Comparison of ENCODE assay signal across 26 cellular contexts in genomic region chrX:70754169-70754843, GRCh38.
DNase-seq lines count a peak whose midpoint lies in the region; TF ChIP-seq lines count a peak whose summit lies in the region.
"Had no signal": no experiment of that assay in that cellular context is flagged by ENCODE, and none has a peak within 500 bp of the region (broad histone marks: within the 10 kb centered on the region; RNA-seq: fewer than 3 reads in every experiment).

No MANE protein-coding gene starts in this region.

- intact Hi-C loops in activated naive CD4-positive, alpha-beta T cell treated with anti-CD3 and anti-CD28 coated beads for 36 hours (cut with micrococcal nuclease), result loop anchor here (10.0 kb wide), 2 partner anchors 300 to 310 kb away; partner anchors contain the start of gene SNX12

- H3F3A ChIP-seq in Loucy (ENCODE audit: low read depth), result no peaks in the 10 kb centered on the region

- peaks cover 12% of the 10 kb centered on the region for H3K4me1 Mint-ChIP-seq in activated naive CD4-positive, alpha-beta T cell treated with anti-CD3 and anti-CD28 coated beads for 36 hours (ENCODE audit: low read depth)
- peaks cover 24% of the 10 kb centered on the region for H3K4me1 Mint-ChIP-seq in activated CD4-positive, alpha-beta memory T cell treated with anti-CD3 and anti-CD28 coated beads, Interleukin-2, amount 10 ng/mL, durations not matched to agents 7 days and 5 days
- peaks cover 20% of the 10 kb centered on the region for H3K4me1 Mint-ChIP-seq in stimulated activated naive CD8-positive, alpha-beta T cell treated with anti-CD3 and anti-CD28 coated beads, Interleukin-15, Interleukin-2, amounts not matched to agents 100 ng/mL and 50 ng/mL, for 24 hours (ENCODE audit: low read depth)
- H3K4me1 Mint-ChIP-seq: natural killer cell had no signal

- no peak overlapping the region for H3K27ac Mint-ChIP-seq in activated naive CD4-positive, alpha-beta T cell treated with anti-CD3 and anti-CD28 coated beads for 36 hours
- peak overlapping the region; percentile 58 for H3K27ac Mint-ChIP-seq in activated CD4-positive, alpha-beta memory T cell treated with anti-CD3 and anti-CD28 coated beads, Interleukin-2, amount 10 ng/mL, durations not matched to agents 7 days and 5 days
- H3K27ac Mint-ChIP-seq in stimulated activated naive CD8-positive, alpha-beta T cell treated with anti-CD3 and anti-CD28 coated beads, Interleukin-15, Interleukin-2, amounts not matched to agents 100 ng/mL and 50 ng/mL, for 24 hours, result peak overlapping the region; percentile 58
- H3K27ac Mint-ChIP-seq: activated naive CD8-positive, alpha-beta T cell; HFFc6; natural killer cell had no signal

- peak overlapping the region; percentile 46 for H2AFZ ChIP-seq in Loucy (ENCODE audit: low read length)
- H2AFZ ChIP-seq: PC-9 had no signal

- H3K36me3 ChIP-seq in Loucy (ENCODE audit: insufficient read depth, low read length), result no peaks in the 10 kb centered on the region
- H3K36me3 ChIP-seq: esophagus squamous epithelium, lower lobe of right lung, sigmoid colon had no signal

- in situ Hi-C loops in ACHN (cut with HindIII; ENCODE audit: low pct_ligation_motif_present, low pct_unique_long_range_greater_than_20kb, low sequenced_read_pairs) (no loop called here), GM13976 (cut with MboI; ENCODE audit: low sequenced_read_pairs, unreplicated experiment) (loop anchor here (25.0 kb wide), 1 partner anchor 208 kb away; no protein-coding TSS in a partner anchor)

- H3K9me2 ChIP-seq in Loucy (replicated peaks; ENCODE audit: low read depth, low read length), result no peaks in the 10 kb centered on the region

- H3K9me3 Mint-ChIP-seq in activated naive CD4-positive, alpha-beta T cell treated with anti-CD3 and anti-CD28 coated beads for 36 hours, result peaks cover 7% of the 10 kb centered on the region
- H3K9me3 Mint-ChIP-seq in activated CD4-positive, alpha-beta memory T cell treated with anti-CD3 and anti-CD28 coated beads, Interleukin-2, amount 10 ng/mL, durations not matched to agents 7 days and 5 days, result peaks cover 9% of the 10 kb centered on the region
- no peaks in the 10 kb centered on the region for H3K9me3 Mint-ChIP-seq in stimulated activated naive CD8-positive, alpha-beta T cell treated with anti-CD3 and anti-CD28 coated beads, Interleukin-15, Interleukin-2, amounts not matched to agents 100 ng/mL and 50 ng/mL, for 24 hours
- H3K9me3 Mint-ChIP-seq: HFFc6, natural killer cell had no signal

- H3K4me3 Mint-ChIP-seq in activated naive CD4-positive, alpha-beta T cell treated with anti-CD3 and anti-CD28 coated beads for 36 hours, result no peak overlapping the region
- no peak overlapping the region for H3K4me3 Mint-ChIP-seq in activated CD4-positive, alpha-beta memory T cell treated with anti-CD3 and anti-CD28 coated beads, Interleukin-2, amount 10 ng/mL, durations not matched to agents 7 days and 5 days
- H3K4me3 Mint-ChIP-seq in stimulated activated naive CD8-positive, alpha-beta T cell treated with anti-CD3 and anti-CD28 coated beads, Interleukin-15, Interleukin-2, amounts not matched to agents 100 ng/mL and 50 ng/mL, for 24 hours, result no peak overlapping the region
- H3K4me3 Mint-ChIP-seq: activated T-cell treated with anti-CD3 and anti-CD28 coated beads, Interleukin-2, amount 50 U/mL, for 4 hours; HFFc6; natural killer cell had no signal

- no peaks in the 10 kb centered on the region for H3K27me3 ChIP-seq in Loucy (ENCODE audit: insufficient read depth, low read length, poor library complexity, severe bottlenecking)
- H3K27me3 ChIP-seq: esophagus squamous epithelium, sigmoid colon had no signal

- no peaks in the 10 kb centered on the region for H3K27me3 Mint-ChIP-seq in activated naive CD4-positive, alpha-beta T cell treated with anti-CD3 and anti-CD28 coated beads for 36 hours (ENCODE audit: low read depth)
- H3K27me3 Mint-ChIP-seq in activated CD4-positive, alpha-beta memory T cell treated with anti-CD3 and anti-CD28 coated beads, Interleukin-2, amount 10 ng/mL, durations not matched to agents 7 days and 5 days, result peaks cover 1% of the 10 kb centered on the region
- H3K27me3 Mint-ChIP-seq in stimulated activated naive CD8-positive, alpha-beta T cell treated with anti-CD3 and anti-CD28 coated beads, Interleukin-15, Interleukin-2, amounts not matched to agents 100 ng/mL and 50 ng/mL, for 24 hours, result no peaks in the 10 kb centered on the region

- peak; percentile 17 for DNase-seq in activated naive CD4-positive, alpha-beta T cell treated with anti-CD3 and anti-CD28 coated beads for 36 hours
- DNase-seq in activated naive CD4-positive, alpha-beta T cell (lab: John Stamatoyannopoulos, UW), result no peak
- DNase-seq in activated CD4-positive, alpha-beta memory T cell treated with anti-CD3 and anti-CD28 coated beads, Interleukin-2, amount 10 ng/mL, durations not matched to agents 7 days and 5 days, result peak; percentile 16
- DNase-seq in ACHN (no peak), GM13976 (ENCODE audit: low spot score) (no peak)
- DNase-seq: activated T-cell treated with anti-CD3 and anti-CD28 coated beads, Interleukin-2, amount 50 U/mL, for 4 hours; C1 segment of cervical spinal cord; caudate nucleus; DMS79; esophagus squamous epithelium; foreskin melanocyte; HFFc6; lower lobe of right lung; natural killer cell; NCI-H1105 treated with DMSO at 0.1 percent for 48 hours; NCI-H1930; NCI-H524 treated with DMSO at 0.1 percent for 48 hours; occipital lobe; PC-9; psoas muscle; Right ventricle myocardium superior; sigmoid colon; trophoblast cell had no signal

- H4K20me1 ChIP-seq in Loucy (ENCODE audit: insufficient read depth, low read length, poor library complexity, severe bottlenecking), result no peaks in the 10 kb centered on the region

- peaks cover 3% of the 10 kb centered on the region for H3K36me3 Mint-ChIP-seq in activated naive CD4-positive, alpha-beta T cell treated with anti-CD3 and anti-CD28 coated beads for 36 hours (ENCODE audit: low read depth)
- H3K36me3 Mint-ChIP-seq in activated CD4-positive, alpha-beta memory T cell treated with anti-CD3 and anti-CD28 coated beads, Interleukin-2, amount 10 ng/mL, durations not matched to agents 7 days and 5 days (ENCODE audit: low read depth), result peaks cover 6% of the 10 kb centered on the region
- H3K36me3 Mint-ChIP-seq in stimulated activated naive CD8-positive, alpha-beta T cell treated with anti-CD3 and anti-CD28 coated beads, Interleukin-15, Interleukin-2, amounts not matched to agents 100 ng/mL and 50 ng/mL, for 24 hours (ENCODE audit: low read depth), result no peaks in the 10 kb centered on the region
- H3K36me3 Mint-ChIP-seq: natural killer cell had no signal

- POLR2A ChIA-PET in activated CD4-positive, alpha-beta memory T cell treated with anti-CD3 and anti-CD28 coated beads, Interleukin-2, amount 10 ng/mL, durations not matched to agents 7 days and 5 days (lab: Charles Lee), result no interaction called here

- H3K9ac ChIP-seq in Loucy (ENCODE audit: low read depth, low read length, poor library complexity, severe bottlenecking), result no peak overlapping the region

- H3K79me2 ChIP-seq in Loucy (ENCODE audit: insufficient read depth, low read length), result no peaks in the 10 kb centered on the region

- H3K4me3 ChIP-seq in Loucy (ENCODE audit: low read length, poor library complexity, severe bottlenecking), result no peak overlapping the region
- H3K4me3 ChIP-seq: esophagus squamous epithelium, lower lobe of right lung, PC-9, psoas muscle, sigmoid colon had no signal

- TF ChIP-seq CTCF in Loucy (conservative IDR thresholded peaks at IDR 0.05; ENCODE audit: low read length) (no peak), GM13976 (IDR thresholded peaks at IDR 0.05; ENCODE audit: borderline replicate concordance, control extremely low read depth, extremely low read depth, insufficient read depth, missing control alignments) (no peak)

- CTCF ChIA-PET in activated naive CD4-positive, alpha-beta T cell treated with anti-CD3 and anti-CD28 coated beads for 36 hours (lab: Charles Lee), result no interaction called here
- CTCF ChIA-PET in activated CD4-positive, alpha-beta memory T cell treated with anti-CD3 and anti-CD28 coated beads, Interleukin-2, amount 10 ng/mL, durations not matched to agents 7 days and 5 days (lab: Charles Lee), result interaction anchor here (0.9 kb wide), 1 partner anchor 14 kb away, joined by 3 read pairs; no protein-coding TSS in a partner anchor

- peak overlapping the region; percentile 32 for H3K4me2 ChIP-seq in Loucy (ENCODE audit: low read depth, low read length, poor library complexity, severe bottlenecking)
- H3K4me2 ChIP-seq: PC-9 had no signal

- no peaks in the 10 kb centered on the region for H3K9me3 ChIP-seq in Loucy (ENCODE audit: insufficient read depth, low read depth, low read length)
- H3K9me3 ChIP-seq: esophagus squamous epithelium, lower lobe of right lung, psoas muscle, sigmoid colon had no signal

- peaks cover 10% of the 10 kb centered on the region for H3K4me1 ChIP-seq in Loucy (ENCODE audit: insufficient read depth, low read length, poor library complexity, severe bottlenecking)
- H3K4me1 ChIP-seq: esophagus squamous epithelium, lower lobe of right lung, psoas muscle, sigmoid colon had no signal

Comparison
In these comparisons a context has a peak if more than half of its experiments do, and no peak if none do; other contexts are left out.
1. DNase-seq: peak in activated naive CD4-positive, alpha-beta T cell treated with anti-CD3 and anti-CD28 coated beads for 36 hours (single experiment) and activated CD4-positive, alpha-beta memory T cell treated with anti-CD3 and anti-CD28 coated beads, Interleukin-2, amount 10 ng/mL, durations not matched to agents 7 days and 5 days (single experiment); none in activated naive CD4-positive, alpha-beta T cell (0 of 4), ACHN (single experiment) and GM13976 (single experiment).